Comparison of ENCODE assay signal across 14 cellular contexts in genomic region chr17:39772987-39773664, GRCh38. TPM values are rescaled to one million over a fixed set of nuclear protein-coding genes. Genes with fewer than 3 reads are reported as not detected.
DNase-seq lines count a peak whose midpoint lies in the region; ATAC-seq, FAIRE-seq and TF ChIP-seq lines count a peak whose summit lies in the region.
"Had no signal": no experiment of that assay in that cellular context is flagged by ENCODE, and none has a peak within 500 bp of the region (broad histone marks: within the 10 kb centered on the region; RNA-seq: fewer than 3 reads in every experiment).

No MANE protein-coding gene starts in this region.

- H3K27ac Mint-ChIP-seq in activated CD8-positive, alpha-beta T cell treated with anti-CD3 and anti-CD28 coated beads for 36 hours = peak overlapping the region; percentile 90
- peak overlapping the region; percentile 93 to 99 (median 98) for H3K27ac Mint-ChIP-seq in immature natural killer cell

- peak; percentile 18 for FAIRE-seq in A549 (lab: Jason Lieb, UNC)

- H3K4me3 ChIP-seq in A549 (no peak overlapping the region), GM12864 (ENCODE audit: low read depth, low read length) (peak overlapping the region; percentile 15), thyroid gland (replicated peaks in 1 of 3) (no peak overlapping the region), gastrocnemius medialis (no peak overlapping the region), upper lobe of left lung (no peak overlapping the region)
- H3K4me3 ChIP-seq: mucosa of descending colon, prostate gland had no signal

- H3K9me3 ChIP-seq in A549 (no peaks in the 10 kb centered on the region), thyroid gland (no peaks in the 10 kb centered on the region), gastrocnemius medialis (no peaks in the 10 kb centered on the region), upper lobe of left lung (no peaks in the 10 kb centered on the region)
- H3K9me3 ChIP-seq: mucosa of descending colon, prostate gland had no signal

- no peak for TF ChIP-seq POLR2A in A549 (IDR thresholded peaks at IDR 0.05; ENCODE audit: low read length)
- no peak for TF ChIP-seq POLR2A in thyroid gland (IDR thresholded peaks at IDR 0.05)
- TF ChIP-seq POLR2A in gastrocnemius medialis (IDR thresholded peaks at IDR 0.05) = no peak
- no peak for TF ChIP-seq POLR2A in upper lobe of left lung (IDR thresholded peaks at IDR 0.05)

- TF ChIP-seq EP300 in A549 (IDR thresholded peaks at IDR 0.05) (no peak), upper lobe of left lung (IDR thresholded peaks at IDR 0.05) (no peak)

- in situ Hi-C loops in gastrocnemius medialis (cut with MboI; ENCODE audit: low sequenced_read_pairs in 4 of 4) = no loop called here

- H3K27ac ChIP-seq in A549 = no peak overlapping the region
- no peak overlapping the region for H3K27ac ChIP-seq in thyroid gland
- H3K27ac ChIP-seq in gastrocnemius medialis = no peak overlapping the region
- H3K27ac ChIP-seq in upper lobe of left lung = peak overlapping the region in 2 of 4 donors; percentile 24 to 55
- H3K27ac ChIP-seq: prostate gland had no signal

- no peaks in the 10 kb centered on the region for H3K27me3 Mint-ChIP-seq in activated CD8-positive, alpha-beta T cell treated with anti-CD3 and anti-CD28 coated beads for 36 hours
- H3K27me3 Mint-ChIP-seq in immature natural killer cell (ENCODE audit: low read depth in 3 of 3) = peaks cover 7 to 15% (median 7%) of the 10 kb centered on the region in 3 donors

- POLR2A ChIA-PET in A549 (lab: Yijun Ruan, JAX) = no interaction called here
- POLR2A ChIA-PET in activated CD8-positive, alpha-beta T cell treated with anti-CD3 and anti-CD28 coated beads for 36 hours (lab: Charles Lee) = interaction anchor here (0.7 to 1.2 kb wide), 3 partner anchors 14 to 50 kb away, joined by 3 to 4 read pairs (median 3); no protein-coding TSS in a partner anchor

- H3K4me2 ChIP-seq in A549 = no peak overlapping the region

- H3K36me3 ChIP-seq in thyroid gland (no peaks in the 10 kb centered on the region), gastrocnemius medialis (no peaks in the 10 kb centered on the region), upper lobe of left lung (no peaks in the 10 kb centered on the region)
- H3K36me3 ChIP-seq: prostate gland had no signal

- CTCF ChIA-PET in A549 (lab: Yijun Ruan, JAX) = interaction anchor here (0.6 to 1.4 kb wide), 2 partner anchors 12 to 33 kb away, joined by 3 to 4 read pairs; no protein-coding TSS in a partner anchor
- CTCF ChIA-PET in activated CD8-positive, alpha-beta T cell treated with anti-CD3 and anti-CD28 coated beads for 36 hours (lab: Charles Lee) = no interaction called here

- H3K27me3 ChIP-seq in thyroid gland (no peaks in the 10 kb centered on the region), gastrocnemius medialis (no peaks in the 10 kb centered on the region), upper lobe of left lung (no peaks in the 10 kb centered on the region)

- H3K4me1 Mint-ChIP-seq in activated CD8-positive, alpha-beta T cell treated with anti-CD3 and anti-CD28 coated beads for 36 hours (ENCODE audit: low read depth) = peaks cover 93% of the 10 kb centered on the region
- peaks cover 91 to 98% of the 10 kb centered on the region in 2 donors for H3K4me1 Mint-ChIP-seq in immature natural killer cell

- TF ChIP-seq CTCF in A549 (IDR thresholded peaks at IDR 0.05) (no peak), GM12864 (IDR thresholded peaks at IDR 0.05; ENCODE audit: low read depth, low read length, missing control alignments) (no peak), thyroid gland (IDR thresholded peaks at IDR 0.05) (no peak), gastrocnemius medialis (IDR thresholded peaks at IDR 0.05 in 4 of 5, conservative IDR thresholded peaks at IDR 0.05 in 1 of 5) (no peak), upper lobe of left lung (IDR thresholded peaks at IDR 0.05) (no peak)
- TF ChIP-seq CTCF in activated CD8-positive, alpha-beta T cell treated with anti-CD3 and anti-CD28 coated beads for 36 hours (IDR thresholded peaks at IDR 0.05) = no peak

- H3K36me3 Mint-ChIP-seq in activated CD8-positive, alpha-beta T cell treated with anti-CD3 and anti-CD28 coated beads for 36 hours (ENCODE audit: low read depth) = peaks cover 68% of the 10 kb centered on the region
- peaks cover 29 to 45% (median 37%) of the 10 kb centered on the region in 3 donors for H3K36me3 Mint-ChIP-seq in immature natural killer cell

- peak overlapping the region; percentile 25 for H3K4me3 Mint-ChIP-seq in activated CD8-positive, alpha-beta T cell treated with anti-CD3 and anti-CD28 coated beads for 36 hours
- H3K4me3 Mint-ChIP-seq in immature natural killer cell = peak overlapping the region; percentile 81 to 94 (median 91)

- ATAC-seq in A549 = no peak
- no peak for ATAC-seq in activated CD8-positive, alpha-beta T cell treated with anti-CD3 and anti-CD28 coated beads for 36 hours
- no peak for ATAC-seq in gastrocnemius medialis
- ATAC-seq in upper lobe of left lung (ENCODE audit: low FRiP score in 2 of 2) = no peak
- ATAC-seq: mucosa of descending colon had no signal

- DNase-seq in A549 (ENCODE audit: low read depth in 1 of 2, low spot score in 1 of 2) = no peak
- no peak for DNase-seq in GM12864 (ENCODE audit: low read depth)
- no peak for DNase-seq in activated CD8-positive, alpha-beta T cell treated with anti-CD3 and anti-CD28 coated beads for 36 hours
- DNase-seq in immature natural killer cell = peak; percentile 66 to 72 (median 66)
- DNase-seq in thyroid gland = no peak
- DNase-seq in gastrocnemius medialis = no peak
- DNase-seq in DMS53 (lab: John Stamatoyannopoulos, UW) = no peak
- no peak for DNase-seq in upper lobe of left lung
- DNase-seq: H7, mucosa of descending colon, NCI-H2029 treated with DMSO at 0.1 percent for 48 hours, NCI-H748 treated with DMSO at 0.1 percent for 48 hours, Right ventricle myocardium superior had no signal

- no peak for TF ChIP-seq RAD21 in A549 (conservative IDR thresholded peaks at IDR 0.05 in 1 of 2, IDR thresholded peaks at IDR 0.05 in 1 of 2)

- H3K4me1 ChIP-seq in A549 (no peaks in the 10 kb centered on the region), thyroid gland (no peaks in the 10 kb centered on the region), gastrocnemius medialis (no peaks in the 10 kb centered on the region), upper lobe of left lung (peaks cover 0 to 6% (median 0%) of the 10 kb centered on the region in 4 donors)
- H3K4me1 ChIP-seq: prostate gland had no signal

- intact Hi-C loops in activated CD8-positive, alpha-beta T cell treated with anti-CD3 and anti-CD28 coated beads for 36 hours (cut with micrococcal nuclease) = loop anchor here (5.0 kb wide), 2 partner anchors 39 to 89 kb away; partner anchors contain the start of gene IKZF3
- intact Hi-C loops in thyroid gland (cut with DNase I) = no loop called here
- intact Hi-C loops in gastrocnemius medialis (cut with DNase I; ENCODE audit: low total_unique reads) = no loop called here

- 71% methylated on average over 7 of the region's 7 CpGs for WGBS in A549 (ENCODE audit: missing lambda C conversion rate)
- 84 to 90% methylated on average over 7 of the region's 7 CpGs for WGBS in thyroid gland, 2 donors
- WGBS in upper lobe of left lung, 2 donors = 78 to 86% methylated on average over 7 of the region's 7 CpGs

- H3K9me3 Mint-ChIP-seq in activated CD8-positive, alpha-beta T cell treated with anti-CD3 and anti-CD28 coated beads for 36 hours = no peaks in the 10 kb centered on the region
- no peaks in the 10 kb centered on the region for H3K9me3 Mint-ChIP-seq in immature natural killer cell

TF ChIP-seq in A549, 52 proteins besides CTCF, POLR2A, EP300 and RAD21 (continues in another document):
- TF ChIP-seq MAX (IDR thresholded peaks at IDR 0.05) = no peak
- no peak for TF ChIP-seq NR3C1 (IDR thresholded peaks at IDR 0.05)
- TF ChIP-seq ATOH8 (CRISPR knock-in tag; IDR thresholded peaks at IDR 0.05; ENCODE audit: low read depth) = no peak
- TF ChIP-seq HOXA7 (CRISPR knock-in tag; IDR thresholded peaks at IDR 0.05) = no peak
- TF ChIP-seq HEYL (CRISPR knock-in tag; IDR thresholded peaks at IDR 0.05) = no peak
- no peak for TF ChIP-seq EHF (CRISPR knock-in tag; IDR thresholded peaks at IDR 0.05)

RNA-seq across cellular contexts. Expression of gene GRB7, which starts 35.4 kb away (rescaled TPM):
- polyA plus RNA-seq in A549 (2011; rRNA removed) = 5.9 and 8.6 TPM in 2 replicates
- 4.5 and 5.5 TPM in 2 replicates for polyA plus RNA-seq in A549 (2012; cell fraction: cytosol; rRNA removed)
- polyA plus RNA-seq in A549 (2012; cell fraction: nucleus; rRNA removed) = 22.5 and 23.6 TPM in 2 replicates
- 5.0 to 10.7 TPM (median 10.1 TPM) in 3 replicates for polyA plus RNA-seq in A549 (2017; fragmentation: RNase III; extraction: RNeasy Plus Mini Kit Qiagen cat#74134 plus additional on column Dnase treatment)
- 13.1 and 15.9 TPM in 2 replicates for polyA minus RNA-seq in A549 (2011; rRNA and poly(A)+ RNA removed)
- 1 to 10 TPM in 1 of 2 experiments, not detected in 1; 1.2 TPM for total RNA-seq in activated CD8-positive, alpha-beta T cell treated with anti-CD3 and anti-CD28 coated beads for 36 hours
- polyA plus RNA-seq in immature natural killer cell = not detected
- total RNA-seq in thyroid gland = 10 to 100 TPM in 1 of 4 donors, 1 to 10 TPM in 3; 7.1 to 14.0 (median 8.7) TPM
- total RNA-seq in gastrocnemius medialis = under 1 TPM in 2 of 4 donors, not detected in 2; 0.41 to 0.70 TPM
- total RNA-seq in upper lobe of left lung = 10 to 100 TPM; 19.9 to 82.8 (median 31.1) TPM

RNA-seq across cellular contexts. Expression of gene MIEN1, which starts 42.8 kb away (rescaled TPM):
- polyA plus RNA-seq in A549 (2011; rRNA removed) (63.9 and 111 TPM in 2 replicates), A549 (2017; fragmentation: RNase III; extraction: RNeasy Plus Mini Kit Qiagen cat#74134 plus additional on column Dnase treatment) (73.2 to 86.5 TPM (median 85.5 TPM) in 3 replicates), immature natural killer cell (100 to 1,000 TPM; 181 to 197 (median 181) TPM)
- 101 and 102 TPM in 2 replicates for polyA plus RNA-seq in A549 (2012; cell fraction: cytosol; rRNA removed)
- polyA plus RNA-seq in A549 (2012; cell fraction: nucleus; rRNA removed) = 36.5 and 53.9 TPM in 2 replicates
- 40.9 and 46.7 TPM in 2 replicates for polyA minus RNA-seq in A549 (2011; rRNA and poly(A)+ RNA removed)
- total RNA-seq in activated CD8-positive, alpha-beta T cell treated with anti-CD3 and anti-CD28 coated beads for 36 hours = 10 to 100 TPM; 32.5 to 34.0 TPM
- total RNA-seq in thyroid gland (100 to 1,000 TPM in 1 of 4 donors, 10 to 100 TPM in 3; 39.8 to 134 (median 70.3) TPM), gastrocnemius medialis (10 to 100 TPM; 42.8 to 81.9 (median 67.7) TPM), upper lobe of left lung (10 to 100 TPM; 26.2 to 54.1 (median 43.2) TPM)

Comparison
In these comparisons a context has a peak if more than half of its experiments do, and no peak if none do; other contexts are left out.
1. DNase-seq: peak in immature natural killer cell (3 of 3); none in A549 (0 of 2), GM12864 (single experiment), activated CD8-positive, alpha-beta T cell treated with anti-CD3 and anti-CD28 coated beads for 36 hours (single experiment), thyroid gland (0 of 2), gastrocnemius medialis (0 of 2), DMS53 (single experiment) and upper lobe of left lung (0 of 2).